ENCODE assay signal across 8 cellular contexts in genomic region chr7:149771696-149772235, GRCh38. TPM values are rescaled to one million over a fixed set of nuclear protein-coding genes. Genes with fewer than 3 reads are reported as not detected.
DNase-seq lines count a peak whose midpoint lies in the region; ATAC-seq, FAIRE-seq and TF ChIP-seq lines count a peak whose summit lies in the region.

No MANE protein-coding gene starts in this region.

- no peaks in the 10 kb centered on the region for H3K36me3 Mint-ChIP-seq in activated T-helper 2 cell treated with anti-CD3 and anti-CD28 coated beads, Interferon-gamma antibody, Interleukin-2, Interleukin-4, amounts not matched to agents 10 μg/mL and 5 μg/mL and 100 μg/mL, durations not matched to agents 14 hours and 24 hours and 36 hours (ENCODE audit: low read depth)
- peaks cover 3% of the 10 kb centered on the region for H3K36me3 Mint-ChIP-seq in neural crest cell (ENCODE audit: low read depth)
- no peaks in the 10 kb centered on the region for H3K36me3 Mint-ChIP-seq in stimulated activated naive CD8-positive, alpha-beta T cell treated with anti-CD3 and anti-CD28 coated beads, Interleukin-15, Interleukin-2, amounts not matched to agents 100 ng/mL and 50 ng/mL, for 24 hours (ENCODE audit: low read depth)

- H3K9me3 Mint-ChIP-seq in activated T-helper 2 cell treated with anti-CD3 and anti-CD28 coated beads, Interferon-gamma antibody, Interleukin-2, Interleukin-4, amounts not matched to agents 10 μg/mL and 5 μg/mL and 100 μg/mL, durations not matched to agents 14 hours and 24 hours and 36 hours: no peaks in the 10 kb centered on the region
- H3K9me3 Mint-ChIP-seq in neural crest cell: no peaks in the 10 kb centered on the region
- H3K9me3 Mint-ChIP-seq in stimulated activated naive CD8-positive, alpha-beta T cell treated with anti-CD3 and anti-CD28 coated beads, Interleukin-15, Interleukin-2, amounts not matched to agents 100 ng/mL and 50 ng/mL, for 24 hours: no peaks in the 10 kb centered on the region

- peaks cover 3% of the 10 kb centered on the region for H3K4me1 Mint-ChIP-seq in activated T-helper 2 cell treated with anti-CD3 and anti-CD28 coated beads, Interferon-gamma antibody, Interleukin-2, Interleukin-4, amounts not matched to agents 10 μg/mL and 5 μg/mL and 100 μg/mL, durations not matched to agents 14 hours and 24 hours and 36 hours (ENCODE audit: low read depth)
- peaks cover 12% of the 10 kb centered on the region for H3K4me1 Mint-ChIP-seq in neural crest cell
- no peaks in the 10 kb centered on the region for H3K4me1 Mint-ChIP-seq in stimulated activated naive CD8-positive, alpha-beta T cell treated with anti-CD3 and anti-CD28 coated beads, Interleukin-15, Interleukin-2, amounts not matched to agents 100 ng/mL and 50 ng/mL, for 24 hours (ENCODE audit: low read depth)

- peaks cover 33% of the 10 kb centered on the region for H3K27me3 Mint-ChIP-seq in activated T-helper 2 cell treated with anti-CD3 and anti-CD28 coated beads, Interferon-gamma antibody, Interleukin-2, Interleukin-4, amounts not matched to agents 10 μg/mL and 5 μg/mL and 100 μg/mL, durations not matched to agents 14 hours and 24 hours and 36 hours (ENCODE audit: low read depth)
- H3K27me3 Mint-ChIP-seq in neural crest cell (ENCODE audit: low read depth): peaks cover 57% of the 10 kb centered on the region
- no peaks in the 10 kb centered on the region for H3K27me3 Mint-ChIP-seq in stimulated activated naive CD8-positive, alpha-beta T cell treated with anti-CD3 and anti-CD28 coated beads, Interleukin-15, Interleukin-2, amounts not matched to agents 100 ng/mL and 50 ng/mL, for 24 hours

- peak overlapping the region; percentile 79 for H3K4me3 Mint-ChIP-seq in activated T-helper 2 cell treated with anti-CD3 and anti-CD28 coated beads, Interferon-gamma antibody, Interleukin-2, Interleukin-4, amounts not matched to agents 10 μg/mL and 5 μg/mL and 100 μg/mL, durations not matched to agents 14 hours and 24 hours and 36 hours (ENCODE audit: low read depth)
- peak overlapping the region; percentile 81 for H3K4me3 Mint-ChIP-seq in neural crest cell
- peak overlapping the region; percentile 59 for H3K4me3 Mint-ChIP-seq in stimulated activated naive CD8-positive, alpha-beta T cell treated with anti-CD3 and anti-CD28 coated beads, Interleukin-15, Interleukin-2, amounts not matched to agents 100 ng/mL and 50 ng/mL, for 24 hours

- peak overlapping the region; percentile 62 for H3K4me3 ChIP-seq in Jurkat, Clone E6-1 (ENCODE audit: low read length)
- H3K4me3 ChIP-seq in fibroblast of villous mesenchyme (ENCODE audit: low read depth, low read length): peak overlapping the region; percentile 81

- no peak for FAIRE-seq in RCC 7860 (lab: Jason Lieb, UNC)

- peak; percentile 94 for ATAC-seq in GM21717 (IDR thresholded peaks at IDR 0.05; ENCODE audit: unreplicated experiment)

- intact Hi-C loops in activated T-helper 2 cell treated with anti-CD3 and anti-CD28 coated beads, Interferon-gamma antibody, Interleukin-2, Interleukin-4, amounts not matched to agents 10 μg/mL and 5 μg/mL and 100 μg/mL, durations not matched to agents 14 hours and 24 hours and 36 hours (cut with micrococcal nuclease): loop anchor here (2.0 to 5.0 kb wide), 3 partner anchors 57 to 101 kb away; partner anchors contain the start of genes ATP6V0E2 and ZNF862

- no peak overlapping the region for H3K27ac Mint-ChIP-seq in activated T-helper 2 cell treated with anti-CD3 and anti-CD28 coated beads, Interferon-gamma antibody, Interleukin-2, Interleukin-4, amounts not matched to agents 10 μg/mL and 5 μg/mL and 100 μg/mL, durations not matched to agents 14 hours and 24 hours and 36 hours
- no peak overlapping the region for H3K27ac Mint-ChIP-seq in neural crest cell (ENCODE audit: unreplicated experiment)
- H3K27ac Mint-ChIP-seq in stimulated activated naive CD8-positive, alpha-beta T cell treated with anti-CD3 and anti-CD28 coated beads, Interleukin-15, Interleukin-2, amounts not matched to agents 100 ng/mL and 50 ng/mL, for 24 hours: no peak overlapping the region

- no peak for TF ChIP-seq CTCF in fibroblast of villous mesenchyme (IDR thresholded peaks at IDR 0.05; ENCODE audit: insufficient read depth, low read depth, low read length)
- no peak for TF ChIP-seq CTCF in neural crest cell (conservative IDR thresholded peaks at IDR 0.05)

- DNase-seq in DMS79 (lab: John Stamatoyannopoulos, UW) (peak; percentile 69), RCC 7860 (ENCODE audit: low spot score) (peak; percentile 60), fibroblast of villous mesenchyme (ENCODE audit: low read depth) (peak; percentile 95), neural crest cell (ENCODE audit: low read depth, low spot score) (peak; percentile 86)
- DNase-seq in Jurkat, Clone E6-1 (ENCODE audit: low read depth, low spot score): peak; percentile 69
- DNase-seq in activated T-helper 2 cell treated with anti-CD3 and anti-CD28 coated beads, Interferon-gamma antibody, Interleukin-2, Interleukin-4, amounts not matched to agents 10 μg/mL and 5 μg/mL and 100 μg/mL, durations not matched to agents 14 hours and 24 hours and 36 hours (ENCODE audit: low spot score): peak; percentile 78

RNA-seq across cellular contexts. Expression of gene ZNF467, which starts 1.6 kb away (rescaled TPM):
- polyA plus RNA-seq in Jurkat, Clone E6-1 (2012; ENCODE audit: insufficient read depth, insufficient read length): 5.1 TPM
- total RNA-seq in activated T-helper 2 cell treated with anti-CD3 and anti-CD28 coated beads, Interferon-gamma antibody, Interleukin-2, Interleukin-4, amounts not matched to agents 10 μg/mL and 5 μg/mL and 100 μg/mL, durations not matched to agents 14 hours and 24 hours and 36 hours: not detected in 2 replicates
- total RNA-seq in fibroblast of villous mesenchyme (1.3 and 1.6 TPM in 2 replicates), neural crest cell (1.9 and 2.3 TPM in 2 replicates)

Comparison
In these comparisons a context has a peak if more than half of its experiments do, and no peak if none do; other contexts are left out.
1. Peak in every context shown above with its lines: DNase-seq, ATAC-seq and H3K4me3 ChIP-seq.